ENCODE assay signal across 16 cellular contexts in the genomic region with DNA sequence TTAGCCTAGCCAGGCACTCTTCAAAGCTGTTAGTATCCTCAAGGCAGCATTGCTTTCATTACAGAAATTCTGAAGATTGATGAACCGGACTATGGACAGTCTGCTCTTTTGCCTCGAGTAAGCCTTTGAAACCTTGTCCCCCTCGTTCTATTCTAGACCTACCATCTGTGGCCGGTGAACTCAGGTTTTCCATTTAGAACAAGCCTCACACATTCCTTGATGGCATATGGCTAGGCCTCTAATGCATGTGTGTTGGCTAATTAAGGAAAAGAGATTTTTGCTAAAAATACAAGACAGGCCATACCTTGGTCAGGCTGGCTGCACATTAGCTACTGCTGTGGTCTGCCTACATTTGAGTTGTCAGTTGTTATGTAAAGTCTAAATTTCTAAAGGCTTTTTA.
DNase-seq lines count a peak whose midpoint lies in the region; ATAC-seq and TF ChIP-seq lines count a peak whose summit lies in the region.
"Had no signal": no experiment of that assay in that cellular context is flagged by ENCODE, and none has a peak within 500 bp of the region (broad histone marks: within the 10 kb centered on the region; RNA-seq: fewer than 3 reads in every experiment).

No MANE protein-coding gene starts in this region.

- H3K4me3 ChIP-seq in WERI-Rb-1 (ENCODE audit: low read depth, low read length): no peak overlapping the region
- H3K4me3 ChIP-seq in left ventricle myocardium inferior: no peak overlapping the region
- H3K4me3 ChIP-seq in stomach smooth muscle (ENCODE audit: low read length in 2 of 2): no peak overlapping the region
- H3K4me3 ChIP-seq: BLaER1, PC-9 had no signal

- ATAC-seq in Right ventricle myocardium superior (ENCODE audit: poor library complexity): peak; percentile 13
- ATAC-seq in activated naive CD8-positive, alpha-beta T cell treated with anti-CD3 and anti-CD28 coated beads, Interleukin-2, amount 50 U/mL, for 24 hours: no peak

- H3K27me3 ChIP-seq in WERI-Rb-1 (ENCODE audit: insufficient read depth, low read depth, severe bottlenecking) (no peaks in the 10 kb centered on the region), left ventricle myocardium inferior (ENCODE audit: low read depth) (no peaks in the 10 kb centered on the region), stomach smooth muscle (ENCODE audit: control insufficient read depth in 1 of 2, insufficient read depth in 2 of 2, low read length in 2 of 2) (no peaks in the 10 kb centered on the region)
- H3K27me3 ChIP-seq: BLaER1 had no signal

- no peaks in the 10 kb centered on the region for H3K9me3 ChIP-seq in WERI-Rb-1 (ENCODE audit: severe bottlenecking)
- no peaks in the 10 kb centered on the region for H3K9me3 ChIP-seq in left ventricle myocardium inferior (replicated peaks)
- H3K9me3 ChIP-seq in stomach smooth muscle (ENCODE audit: control insufficient read depth in 2 of 2, low read length in 2 of 2): no peaks in the 10 kb centered on the region
- H3K9me3 ChIP-seq: BLaER1, SK-N-SH had no signal

- H3K4me3 Mint-ChIP-seq in activated naive CD8-positive, alpha-beta T cell treated with anti-CD3 and anti-CD28 coated beads, Interleukin-2, amount 50 U/mL, for 24 hours: no peak overlapping the region
- H3K4me3 Mint-ChIP-seq: CD8-positive, alpha-beta memory T cell had no signal

- no peak overlapping the region for H3K27ac Mint-ChIP-seq in activated naive CD8-positive, alpha-beta T cell treated with anti-CD3 and anti-CD28 coated beads, Interleukin-2, amount 50 U/mL, for 24 hours
- H3K27ac Mint-ChIP-seq: CD8-positive, alpha-beta memory T cell had no signal

- intact Hi-C loops in Right ventricle myocardium superior (cut with DNase I) (no loop called here), cardiac septum (cut with DNase I) (no loop called here), left ventricle myocardium inferior (cut with micrococcal nuclease) (no loop called here)

- TF ChIP-seq CTCF in WERI-Rb-1 (IDR thresholded peaks at IDR 0.05; ENCODE audit: low read depth, low read length): no peak
- no peak for TF ChIP-seq CTCF in left ventricle myocardium inferior (IDR thresholded peaks at IDR 0.05; ENCODE audit: borderline replicate concordance)

- H3K9ac ChIP-seq in stomach smooth muscle (ENCODE audit: low read length in 2 of 2): no peak overlapping the region
- H3K9ac ChIP-seq: BLaER1, SK-N-SH had no signal

- peaks cover 86% of the 10 kb centered on the region for H3K4me1 ChIP-seq in left ventricle myocardium inferior
- peaks cover 42% of the 10 kb centered on the region for H3K4me1 ChIP-seq in stomach smooth muscle (ENCODE audit: control insufficient read depth, insufficient read depth, low read length)

- H3K36me3 Mint-ChIP-seq in activated naive CD8-positive, alpha-beta T cell treated with anti-CD3 and anti-CD28 coated beads, Interleukin-2, amount 50 U/mL, for 24 hours (ENCODE audit: low read depth): peaks cover 25% of the 10 kb centered on the region

- no peaks in the 10 kb centered on the region for H3K36me3 ChIP-seq in WERI-Rb-1
- no peaks in the 10 kb centered on the region for H3K36me3 ChIP-seq in left ventricle myocardium inferior
- peaks cover 0 to 3% of the 10 kb centered on the region in 2 donors for H3K36me3 ChIP-seq in stomach smooth muscle (ENCODE audit: control insufficient read depth in 2 of 2, insufficient read depth in 2 of 2, low read length in 2 of 2)

- DNase-seq in Right ventricle myocardium superior (no peak), cardiac septum (ENCODE audit: low spot score) (no peak), WERI-Rb-1 (peak; percentile 26), left ventricle myocardium inferior (no peak), NCI-H187 treated with DMSO at 0.1 percent for 48 hours (lab: John Stamatoyannopoulos, UW) (no peak), NCI-H2227 treated with DMSO at 0.1 percent for 48 hours (lab: John Stamatoyannopoulos, UW) (no peak)
- no peak for DNase-seq in activated naive CD8-positive, alpha-beta T cell treated with anti-CD3 and anti-CD28 coated beads, Interleukin-2, amount 50 U/mL, for 24 hours
- DNase-seq: 8988T; CD8-positive, alpha-beta memory T cell; EL; GOT3; KBM-7; PC-9; SK-N-SH had no signal

- H3K4me1 Mint-ChIP-seq in activated naive CD8-positive, alpha-beta T cell treated with anti-CD3 and anti-CD28 coated beads, Interleukin-2, amount 50 U/mL, for 24 hours: peaks cover 36% of the 10 kb centered on the region

- H3K27me3 Mint-ChIP-seq in activated naive CD8-positive, alpha-beta T cell treated with anti-CD3 and anti-CD28 coated beads, Interleukin-2, amount 50 U/mL, for 24 hours: no peaks in the 10 kb centered on the region
- H3K27me3 Mint-ChIP-seq: CD8-positive, alpha-beta memory T cell had no signal

- no peaks in the 10 kb centered on the region for H3K9me3 Mint-ChIP-seq in activated naive CD8-positive, alpha-beta T cell treated with anti-CD3 and anti-CD28 coated beads, Interleukin-2, amount 50 U/mL, for 24 hours
- H3K9me3 Mint-ChIP-seq: CD8-positive, alpha-beta memory T cell had no signal

- H3K27ac ChIP-seq in WERI-Rb-1: no peak overlapping the region
- peak overlapping the region; percentile 84 for H3K27ac ChIP-seq in left ventricle myocardium inferior (replicated peaks)
- H3K27ac ChIP-seq in stomach smooth muscle (ENCODE audit: low read length): peak overlapping the region; percentile 68
- H3K27ac ChIP-seq: BLaER1, PC-9 had no signal
